In the genomic region with DNA sequence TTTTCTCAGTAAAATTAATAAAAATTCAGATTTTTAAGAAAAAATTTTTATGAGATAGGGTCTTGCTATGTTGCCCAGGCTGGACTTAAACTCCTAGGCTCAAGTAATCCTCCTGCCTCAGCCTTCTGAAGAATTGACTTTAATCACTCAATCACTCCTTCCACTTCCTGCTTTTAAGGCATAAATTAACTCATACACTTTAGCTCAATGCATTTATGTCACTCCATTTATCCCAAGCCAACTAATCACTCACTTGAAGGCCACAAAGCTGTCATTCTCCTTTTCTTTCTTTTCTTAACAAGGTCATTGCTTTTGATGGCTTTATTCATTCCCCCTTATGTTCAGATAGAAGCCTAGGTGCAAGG, we compare ENCODE assay signal across 8 cellular contexts. TPM values are rescaled to one million over a fixed set of nuclear protein-coding genes. Genes with fewer than 3 reads are reported as not detected.
A peak's percentile ranks its signal among the peaks of the same experiment; 100 is the strongest.
DNase-seq lines count a peak whose midpoint lies in the region; ATAC-seq, FAIRE-seq and TF ChIP-seq lines count a peak whose summit lies in the region.

No MANE protein-coding gene starts in this region.

- ATAC-seq in HG03135 (IDR thresholded peaks at IDR 0.05; ENCODE audit: unreplicated experiment) (peak; percentile 6), HepG2 (no peak)

- FAIRE-seq in HepG2 (lab: Jason Lieb, UNC) (peak; percentile 64), HTR-8/SVneo (lab: Jason Lieb, UNC) (no peak)

- TF ChIP-seq CTCF in HepG2 (CRISPR knock-in tag; IDR thresholded peaks at IDR 0.05) (no peak), type B pancreatic cell (conservative IDR thresholded peaks at IDR 0.05) (no peak)

- no peaks in the 10 kb centered on the region for H3K9me3 Mint-ChIP-seq in activated T-helper 2 cell treated with anti-CD3 and anti-CD28 coated beads, Interferon-gamma antibody, Interleukin-2, Interleukin-4, amounts not matched to agents 10 μg/mL and 5 μg/mL and 100 μg/mL, durations not matched to agents 14 hours and 24 hours and 36 hours
- H3K9me3 Mint-ChIP-seq in type B pancreatic cell = no peaks in the 10 kb centered on the region

- DNase-seq in SKM-1 (lab: John Stamatoyannopoulos, UW; ENCODE audit: unreplicated experiment) (peak; percentile 36), SKM-1 treated with dmso at 0.1 percent for 144 hours (lab: John Stamatoyannopoulos, UW; ENCODE audit: unreplicated experiment) (no peak), HepG2 (ENCODE audit: low spot score) (no peak), type B pancreatic cell (ENCODE audit: extremely low spot score, unreplicated experiment) (no peak), D341Med (ENCODE audit: low spot score) (no peak), HTR-8/SVneo (ENCODE audit: insufficient read length, low spot score) (no peak)
- DNase-seq in activated T-helper 2 cell treated with anti-CD3 and anti-CD28 coated beads, Interferon-gamma antibody, Interleukin-2, Interleukin-4, amounts not matched to agents 10 μg/mL and 5 μg/mL and 100 μg/mL, durations not matched to agents 14 hours and 24 hours and 36 hours (ENCODE audit: low spot score) = no peak

- H3K27ac Mint-ChIP-seq in activated T-helper 2 cell treated with anti-CD3 and anti-CD28 coated beads, Interferon-gamma antibody, Interleukin-2, Interleukin-4, amounts not matched to agents 10 μg/mL and 5 μg/mL and 100 μg/mL, durations not matched to agents 14 hours and 24 hours and 36 hours = peak overlapping the region; percentile 85
- H3K27ac Mint-ChIP-seq in type B pancreatic cell = peak overlapping the region; percentile 82

- no peaks in the 10 kb centered on the region for H3K9me3 ChIP-seq in HepG2 (ENCODE audit: low read length)

- peak overlapping the region; percentile 87 for H2AFZ ChIP-seq in HepG2 (ENCODE audit: low read length)

- peaks cover 4% of the 10 kb centered on the region for H3K79me2 ChIP-seq in HepG2 (ENCODE audit: insufficient read depth, low read length)

- peaks cover 24% of the 10 kb centered on the region for H3K4me1 ChIP-seq in HepG2 (ENCODE audit: insufficient read depth, low read length)

- intact Hi-C loops in activated T-helper 2 cell treated with anti-CD3 and anti-CD28 coated beads, Interferon-gamma antibody, Interleukin-2, Interleukin-4, amounts not matched to agents 10 μg/mL and 5 μg/mL and 100 μg/mL, durations not matched to agents 14 hours and 24 hours and 36 hours (cut with micrococcal nuclease) = loop anchor here (2.0 kb wide), 2 partner anchors 56 to 216 kb away; partner anchors contain the start of genes SDHD and TIMM8B
- intact Hi-C loops in HepG2 (cut with micrococcal nuclease; ENCODE audit: unreplicated experiment) = no loop called here

- BruUV-seq in HepG2 (replicated peaks; lab: Mats Ljungman, UMichigan) = no TSS peak

- peak overlapping the region; percentile 97 for H3K4me2 ChIP-seq in HepG2 (ENCODE audit: low read depth, low read length)

- TF ChIP-seq RAD21 in HepG2 (CRISPR knock-in tag; IDR thresholded peaks at IDR 0.05) = no peak

- TF ChIP-seq EP300 in HepG2 (IDR thresholded peaks at IDR 0.05; ENCODE audit: low read depth in 2 of 2, low read length in 2 of 2) (no peak), HepG2 (CRISPR knock-in tag; IDR thresholded peaks at IDR 0.05; ENCODE audit: borderline replicate concordance) (no peak)

- peaks cover 7 to 28% of the 10 kb centered on the region in 2 experiments for H3K36me3 ChIP-seq in HepG2 (replicated peaks in 1 of 2; ENCODE audit: control insufficient read depth in 1 of 2, insufficient read depth in 2 of 2, low read length in 2 of 2)

- CTCF ChIA-PET in HepG2 (lab: Yijun Ruan, JAX; ENCODE audit: low intra/inter-chr PET ratio, low total read pairs) = no interaction called here

- no peaks in the 10 kb centered on the region for H3K27me3 ChIP-seq in HepG2 (ENCODE audit: control insufficient read depth in 1 of 2, insufficient read depth in 2 of 2, low read length in 2 of 2)

- in situ Hi-C loops in HepG2 (cut with HindIII; ENCODE audit: extremely low pct_ligation_motif_present, low pct_unique_long_range_greater_than_20kb) = no loop called here

- H3K36me3 Mint-ChIP-seq in activated T-helper 2 cell treated with anti-CD3 and anti-CD28 coated beads, Interferon-gamma antibody, Interleukin-2, Interleukin-4, amounts not matched to agents 10 μg/mL and 5 μg/mL and 100 μg/mL, durations not matched to agents 14 hours and 24 hours and 36 hours (ENCODE audit: low read depth) = peaks cover 30% of the 10 kb centered on the region
- H3K36me3 Mint-ChIP-seq in type B pancreatic cell = peaks cover 13% of the 10 kb centered on the region

- H3K4me1 Mint-ChIP-seq in activated T-helper 2 cell treated with anti-CD3 and anti-CD28 coated beads, Interferon-gamma antibody, Interleukin-2, Interleukin-4, amounts not matched to agents 10 μg/mL and 5 μg/mL and 100 μg/mL, durations not matched to agents 14 hours and 24 hours and 36 hours (ENCODE audit: low read depth) = peaks cover 28% of the 10 kb centered on the region
- H3K4me1 Mint-ChIP-seq in type B pancreatic cell (ENCODE audit: unreplicated experiment) = peaks cover 9% of the 10 kb centered on the region

- POLR2A ChIA-PET in HepG2 (lab: Yijun Ruan, JAX) = interaction anchor here (0.7 to 2.8 kb wide), 16 partner anchors 9 to 153 kb away, joined by 3 to 21 read pairs (median 4); partner anchors contain the start of genes C11orf52, CFAP68, DIXDC1 and PPP2R1B

- no peak for TF ChIP-seq POLR2A in HepG2 (IDR thresholded peaks at IDR 0.05; ENCODE audit: insufficient read depth in 1 of 2, low read depth in 2 of 2, low read length in 2 of 2)

- H4K20me1 ChIP-seq in HepG2 (ENCODE audit: insufficient read depth, low read length) = no peaks in the 10 kb centered on the region

- no peaks in the 10 kb centered on the region for H3K27me3 Mint-ChIP-seq in activated T-helper 2 cell treated with anti-CD3 and anti-CD28 coated beads, Interferon-gamma antibody, Interleukin-2, Interleukin-4, amounts not matched to agents 10 μg/mL and 5 μg/mL and 100 μg/mL, durations not matched to agents 14 hours and 24 hours and 36 hours (ENCODE audit: low read depth)
- no peaks in the 10 kb centered on the region for H3K27me3 Mint-ChIP-seq in type B pancreatic cell

- peak overlapping the region; percentile 92 for H3K9ac ChIP-seq in HepG2 (ENCODE audit: insufficient read depth, low read depth, low read length)

- peak overlapping the region; percentile 91 for H3K4me3 Mint-ChIP-seq in activated T-helper 2 cell treated with anti-CD3 and anti-CD28 coated beads, Interferon-gamma antibody, Interleukin-2, Interleukin-4, amounts not matched to agents 10 μg/mL and 5 μg/mL and 100 μg/mL, durations not matched to agents 14 hours and 24 hours and 36 hours (ENCODE audit: low read depth)
- H3K4me3 Mint-ChIP-seq in type B pancreatic cell = peak overlapping the region; percentile 95

- H3K27ac ChIP-seq in HepG2 (ENCODE audit: extremely low read length, insufficient read depth, low read length) = peak overlapping the region; percentile 92

- peak overlapping the region; percentile 94 to 98 (median 95) for H3K4me3 ChIP-seq in HepG2 (replicated peaks in 1 of 3; ENCODE audit: insufficient read depth in 1 of 3, low read depth in 2 of 3, low read length in 3 of 3)

RNA-seq across cellular contexts. Expression of gene ALG9, which starts 0.9 kb away (rescaled TPM):
- total RNA-seq in activated T-helper 2 cell treated with anti-CD3 and anti-CD28 coated beads, Interferon-gamma antibody, Interleukin-2, Interleukin-4, amounts not matched to agents 10 μg/mL and 5 μg/mL and 100 μg/mL, durations not matched to agents 14 hours and 24 hours and 36 hours = 33.4 and 39.5 TPM in 2 replicates
- total RNA-seq in HepG2 (2016; rRNA removed; fragmentation: Illumina TruSeq; extraction: Trizol) (24.4 and 39.4 TPM in 2 replicates), type B pancreatic cell (ENCODE audit: low replicate concordance) (26.0 and 44.0 TPM in 2 replicates)
- total RNA-seq in HepG2 (2016; cell fraction: cytosol; rRNA removed; fragmentation: Illumina TruSeq; extraction: Trizol; ENCODE audit: low read depth) = 18.6 and 19.8 TPM in 2 replicates
- total RNA-seq in HepG2 (2016; cell fraction: insoluble cytoplasmic fraction; rRNA removed; fragmentation: Illumina TruSeq; extraction: Trizol) = 25.1 and 39.1 TPM in 2 replicates
- 28.3 and 30.8 TPM in 2 replicates for total RNA-seq in HepG2 (2016; cell fraction: membrane; rRNA removed; fragmentation: Illumina TruSeq; extraction: Trizol)
- total RNA-seq in HepG2 (2016; cell fraction: nucleus; rRNA removed; fragmentation: Illumina TruSeq; extraction: Trizol) = 31.7 and 38.6 TPM in 2 replicates
- 33.8 and 40.6 TPM in 2 replicates for polyA plus RNA-seq in HepG2 (2011; rRNA removed)
- polyA plus RNA-seq in HepG2 (2011; cell fraction: cytosol; rRNA removed) = 25.7 and 32.6 TPM in 2 replicates
- polyA plus RNA-seq in HepG2 (2011; cell fraction: nucleus; rRNA removed) = 52.6 and 59.8 TPM in 2 replicates
- polyA plus RNA-seq in HepG2 (2012) = 25.2 and 28.4 TPM in 2 replicates
- polyA plus RNA-seq in HepG2 (2016; cell fraction: cytosol; fragmentation: Illumina TruSeq; extraction: Trizol; ENCODE audit: low read depth) = 10.2 and 12.4 TPM in 2 replicates
- 15.6 and 18.2 TPM in 2 replicates for polyA plus RNA-seq in HepG2 (2016; cell fraction: insoluble cytoplasmic fraction; fragmentation: Illumina TruSeq; extraction: Trizol; ENCODE audit: low read depth)
- 19.2 and 23.0 TPM in 2 replicates for polyA plus RNA-seq in HepG2 (2016; cell fraction: membrane; fragmentation: Illumina TruSeq; extraction: Trizol; ENCODE audit: low read depth)
- polyA plus RNA-seq in HepG2 (2016; cell fraction: nucleus; fragmentation: Illumina TruSeq; extraction: Trizol; ENCODE audit: insufficient read depth, low read depth) = 37.0 and 41.3 TPM in 2 replicates
- 46.1 and 69.1 TPM in 2 replicates for polyA minus RNA-seq in HepG2 (2011; rRNA and poly(A)+ RNA removed; ENCODE audit: low replicate concordance)
- polyA minus RNA-seq in HepG2 (2011; cell fraction: cytosol; rRNA and poly(A)+ RNA removed) = 34.0 and 38.6 TPM in 2 replicates
- 65.0 and 65.9 TPM in 2 replicates for polyA minus RNA-seq in HepG2 (2011; cell fraction: nucleus; rRNA and poly(A)+ RNA removed)

RNA-seq across cellular contexts. Expression of gene FDXACB1, which starts 8.5 kb away (rescaled TPM):
- total RNA-seq in activated T-helper 2 cell treated with anti-CD3 and anti-CD28 coated beads, Interferon-gamma antibody, Interleukin-2, Interleukin-4, amounts not matched to agents 10 μg/mL and 5 μg/mL and 100 μg/mL, durations not matched to agents 14 hours and 24 hours and 36 hours = 7.4 and 8.2 TPM in 2 replicates
- total RNA-seq in HepG2 (2016; rRNA removed; fragmentation: Illumina TruSeq; extraction: Trizol) = 3.4 and 5.5 TPM in 2 replicates
- total RNA-seq in HepG2 (2016; cell fraction: cytosol; rRNA removed; fragmentation: Illumina TruSeq; extraction: Trizol; ENCODE audit: low read depth) = 0.61 and 0.79 TPM in 2 replicates
- 3.7 and 5.0 TPM in 2 replicates for total RNA-seq in HepG2 (2016; cell fraction: insoluble cytoplasmic fraction; rRNA removed; fragmentation: Illumina TruSeq; extraction: Trizol)
- 2.2 and 2.8 TPM in 2 replicates for total RNA-seq in HepG2 (2016; cell fraction: membrane; rRNA removed; fragmentation: Illumina TruSeq; extraction: Trizol)
- 2.6 and 2.8 TPM in 2 replicates for total RNA-seq in HepG2 (2016; cell fraction: nucleus; rRNA removed; fragmentation: Illumina TruSeq; extraction: Trizol)
- polyA plus RNA-seq in HepG2 (2011; rRNA removed) = 1.1 and 1.2 TPM in 2 replicates
- polyA plus RNA-seq in HepG2 (2011; cell fraction: cytosol; rRNA removed) = 0.59 and 0.86 TPM in 2 replicates
- 0.71 and 1.1 TPM in 2 replicates for polyA plus RNA-seq in HepG2 (2011; cell fraction: nucleus; rRNA removed)
- polyA plus RNA-seq in HepG2 (2012) = 0.97 and 0.98 TPM in 2 replicates
- polyA plus RNA-seq in HepG2 (2016; cell fraction: cytosol; fragmentation: Illumina TruSeq; extraction: Trizol; ENCODE audit: low read depth) = 0.36 and 0.42 TPM in 2 replicates
- polyA plus RNA-seq in HepG2 (2016; cell fraction: insoluble cytoplasmic fraction; fragmentation: Illumina TruSeq; extraction: Trizol; ENCODE audit: low read depth) = 3.0 and 3.3 TPM in 2 replicates
- polyA plus RNA-seq in HepG2 (2016; cell fraction: membrane; fragmentation: Illumina TruSeq; extraction: Trizol; ENCODE audit: low read depth) = 1.2 TPM in 2 replicates
- 3.3 and 3.6 TPM in 2 replicates for polyA plus RNA-seq in HepG2 (2016; cell fraction: nucleus; fragmentation: Illumina TruSeq; extraction: Trizol; ENCODE audit: insufficient read depth, low read depth)
- 0.80 and 1.9 TPM in 2 replicates for polyA minus RNA-seq in HepG2 (2011; rRNA and poly(A)+ RNA removed; ENCODE audit: low replicate concordance)
- 0.97 and 0.99 TPM in 2 replicates for polyA minus RNA-seq in HepG2 (2011; cell fraction: cytosol; rRNA and poly(A)+ RNA removed)
- polyA minus RNA-seq in HepG2 (2011; cell fraction: nucleus; rRNA and poly(A)+ RNA removed) = 1.5 and 1.7 TPM in 2 replicates
- 2.6 and 2.9 TPM in 2 replicates for total RNA-seq in type B pancreatic cell (ENCODE audit: low replicate concordance)

RNA-seq across cellular contexts. Expression of gene CFAP68, which starts 8.8 kb away (rescaled TPM):
- 19.4 and 22.2 TPM in 2 replicates for total RNA-seq in activated T-helper 2 cell treated with anti-CD3 and anti-CD28 coated beads, Interferon-gamma antibody, Interleukin-2, Interleukin-4, amounts not matched to agents 10 μg/mL and 5 μg/mL and 100 μg/mL, durations not matched to agents 14 hours and 24 hours and 36 hours
- total RNA-seq in HepG2 (2016; rRNA removed; fragmentation: Illumina TruSeq; extraction: Trizol) (22.2 and 23.9 TPM in 2 replicates), type B pancreatic cell (ENCODE audit: low replicate concordance) (24.0 and 29.5 TPM in 2 replicates)
- total RNA-seq in HepG2 (2016; cell fraction: cytosol; rRNA removed; fragmentation: Illumina TruSeq; extraction: Trizol; ENCODE audit: low read depth) = 19.0 and 21.8 TPM in 2 replicates
- 20.6 and 27.8 TPM in 2 replicates for total RNA-seq in HepG2 (2016; cell fraction: insoluble cytoplasmic fraction; rRNA removed; fragmentation: Illumina TruSeq; extraction: Trizol)
- total RNA-seq in HepG2 (2016; cell fraction: membrane; rRNA removed; fragmentation: Illumina TruSeq; extraction: Trizol) = 34.5 and 36.6 TPM in 2 replicates
- total RNA-seq in HepG2 (2016; cell fraction: nucleus; rRNA removed; fragmentation: Illumina TruSeq; extraction: Trizol) = 9.7 and 12.0 TPM in 2 replicates
- polyA plus RNA-seq in HepG2 (2011; rRNA removed) = 25.6 and 26.3 TPM in 2 replicates
- 14.9 and 18.5 TPM in 2 replicates for polyA plus RNA-seq in HepG2 (2011; cell fraction: cytosol; rRNA removed)
- 5.4 and 9.9 TPM in 2 replicates for polyA plus RNA-seq in HepG2 (2011; cell fraction: nucleus; rRNA removed)
- 27.0 and 32.4 TPM in 2 replicates for polyA plus RNA-seq in HepG2 (2012)
- 44.6 and 49.4 TPM in 2 replicates for polyA plus RNA-seq in HepG2 (2016; cell fraction: cytosol; fragmentation: Illumina TruSeq; extraction: Trizol; ENCODE audit: low read depth)
- 40.7 and 45.8 TPM in 2 replicates for polyA plus RNA-seq in HepG2 (2016; cell fraction: insoluble cytoplasmic fraction; fragmentation: Illumina TruSeq; extraction: Trizol; ENCODE audit: low read depth)
- polyA plus RNA-seq in HepG2 (2016; cell fraction: membrane; fragmentation: Illumina TruSeq; extraction: Trizol; ENCODE audit: low read depth) = 53.9 and 57.5 TPM in 2 replicates
- 17.7 and 23.1 TPM in 2 replicates for polyA plus RNA-seq in HepG2 (2016; cell fraction: nucleus; fragmentation: Illumina TruSeq; extraction: Trizol; ENCODE audit: insufficient read depth, low read depth)
- 3.1 and 8.5 TPM in 2 replicates for polyA minus RNA-seq in HepG2 (2011; rRNA and poly(A)+ RNA removed; ENCODE audit: low replicate concordance)
- polyA minus RNA-seq in HepG2 (2011; cell fraction: cytosol; rRNA and poly(A)+ RNA removed) = 4.7 and 5.3 TPM in 2 replicates
- 3.1 and 6.0 TPM in 2 replicates for polyA minus RNA-seq in HepG2 (2011; cell fraction: nucleus; rRNA and poly(A)+ RNA removed)

RNA-seq across cellular contexts. Expression of gene CRYAB, which starts 41.1 kb away (rescaled TPM):
- total RNA-seq in activated T-helper 2 cell treated with anti-CD3 and anti-CD28 coated beads, Interferon-gamma antibody, Interleukin-2, Interleukin-4, amounts not matched to agents 10 μg/mL and 5 μg/mL and 100 μg/mL, durations not matched to agents 14 hours and 24 hours and 36 hours = not detected in 2 replicates
- 0.55 and 0.69 TPM in 2 replicates for total RNA-seq in HepG2 (2016; rRNA removed; fragmentation: Illumina TruSeq; extraction: Trizol)
- total RNA-seq in HepG2 (2016; cell fraction: cytosol; rRNA removed; fragmentation: Illumina TruSeq; extraction: Trizol; ENCODE audit: low read depth) = 0.88 and 1.2 TPM in 2 replicates
- total RNA-seq in HepG2 (2016; cell fraction: insoluble cytoplasmic fraction; rRNA removed; fragmentation: Illumina TruSeq; extraction: Trizol) = 0.63 and 1.1 TPM in 2 replicates
- 0.80 and 1.1 TPM in 2 replicates for total RNA-seq in HepG2 (2016; cell fraction: membrane; rRNA removed; fragmentation: Illumina TruSeq; extraction: Trizol)
- not detected in 2 replicates for total RNA-seq in HepG2 (2016; cell fraction: nucleus; rRNA removed; fragmentation: Illumina TruSeq; extraction: Trizol)
- polyA plus RNA-seq in HepG2 (2011; rRNA removed) = 0.24 and 1.1 TPM in 2 replicates
- polyA plus RNA-seq in HepG2 (2011; cell fraction: cytosol; rRNA removed) = 0.35 and 0.36 TPM in 2 replicates
- 0.74 and 1.7 TPM in 2 replicates for polyA plus RNA-seq in HepG2 (2011; cell fraction: nucleus; rRNA removed)
- 0.70 and 0.88 TPM in 2 replicates for polyA plus RNA-seq in HepG2 (2012)
- polyA plus RNA-seq in HepG2 (2016; cell fraction: cytosol; fragmentation: Illumina TruSeq; extraction: Trizol; ENCODE audit: low read depth) = 0.90 and 1.9 TPM in 2 replicates
- polyA plus RNA-seq in HepG2 (2016; cell fraction: insoluble cytoplasmic fraction; fragmentation: Illumina TruSeq; extraction: Trizol; ENCODE audit: low read depth) = 1.3 and 1.6 TPM in 2 replicates
- polyA plus RNA-seq in HepG2 (2016; cell fraction: membrane; fragmentation: Illumina TruSeq; extraction: Trizol; ENCODE audit: low read depth) = 1.4 TPM in 2 replicates
- polyA plus RNA-seq in HepG2 (2016; cell fraction: nucleus; fragmentation: Illumina TruSeq; extraction: Trizol; ENCODE audit: insufficient read depth, low read depth) = 1.4 and 4.7 TPM in 2 replicates
- 0.70 TPM in 1 of 2 replicates, not detected in the other for polyA minus RNA-seq in HepG2 (2011; rRNA and poly(A)+ RNA removed; ENCODE audit: low replicate concordance)
- polyA minus RNA-seq in HepG2 (2011; cell fraction: cytosol; rRNA and poly(A)+ RNA removed) = not detected in 2 replicates
- not detected in 2 replicates for polyA minus RNA-seq in HepG2 (2011; cell fraction: nucleus; rRNA and poly(A)+ RNA removed)
- total RNA-seq in type B pancreatic cell (ENCODE audit: low replicate concordance) = 0.48 TPM in 1 of 2 replicates, not detected in the other

RNA-seq across cellular contexts. Expression of gene HSPB2, which starts 42.0 kb away (rescaled TPM):
- total RNA-seq in activated T-helper 2 cell treated with anti-CD3 and anti-CD28 coated beads, Interferon-gamma antibody, Interleukin-2, Interleukin-4, amounts not matched to agents 10 μg/mL and 5 μg/mL and 100 μg/mL, durations not matched to agents 14 hours and 24 hours and 36 hours = not detected in 2 replicates
- total RNA-seq in HepG2 (2016; rRNA removed; fragmentation: Illumina TruSeq; extraction: Trizol) (not detected in 2 replicates), type B pancreatic cell (ENCODE audit: low replicate concordance) (not detected in 2 replicates)
- not detected in 2 replicates for total RNA-seq in HepG2 (2016; cell fraction: cytosol; rRNA removed; fragmentation: Illumina TruSeq; extraction: Trizol; ENCODE audit: low read depth)
- total RNA-seq in HepG2 (2016; cell fraction: insoluble cytoplasmic fraction; rRNA removed; fragmentation: Illumina TruSeq; extraction: Trizol) = not detected in 2 replicates
- not detected in 2 replicates for total RNA-seq in HepG2 (2016; cell fraction: membrane; rRNA removed; fragmentation: Illumina TruSeq; extraction: Trizol)
- total RNA-seq in HepG2 (2016; cell fraction: nucleus; rRNA removed; fragmentation: Illumina TruSeq; extraction: Trizol) = not detected in 2 replicates
- polyA plus RNA-seq in HepG2 (2011; rRNA removed) = 0.04 TPM in 1 of 2 replicates, not detected in the other
- 0.05 TPM in 1 of 2 replicates, not detected in the other for polyA plus RNA-seq in HepG2 (2011; cell fraction: cytosol; rRNA removed)
- 0.32 and 0.45 TPM in 2 replicates for polyA plus RNA-seq in HepG2 (2011; cell fraction: nucleus; rRNA removed)
- polyA plus RNA-seq in HepG2 (2012) = not detected in 2 replicates
- not detected in 2 replicates for polyA plus RNA-seq in HepG2 (2016; cell fraction: cytosol; fragmentation: Illumina TruSeq; extraction: Trizol; ENCODE audit: low read depth)
- polyA plus RNA-seq in HepG2 (2016; cell fraction: insoluble cytoplasmic fraction; fragmentation: Illumina TruSeq; extraction: Trizol; ENCODE audit: low read depth) = not detected in 2 replicates
- not detected in 2 replicates for polyA plus RNA-seq in HepG2 (2016; cell fraction: membrane; fragmentation: Illumina TruSeq; extraction: Trizol; ENCODE audit: low read depth)
- polyA plus RNA-seq in HepG2 (2016; cell fraction: nucleus; fragmentation: Illumina TruSeq; extraction: Trizol; ENCODE audit: insufficient read depth, low read depth) = not detected in 2 replicates
- 0.20 TPM in 1 of 2 replicates, not detected in the other for polyA minus RNA-seq in HepG2 (2011; rRNA and poly(A)+ RNA removed; ENCODE audit: low replicate concordance)
- not detected in 2 replicates for polyA minus RNA-seq in HepG2 (2011; cell fraction: cytosol; rRNA and poly(A)+ RNA removed)
- polyA minus RNA-seq in HepG2 (2011; cell fraction: nucleus; rRNA and poly(A)+ RNA removed) = not detected in 2 replicates
